11 cellular contexts compared by ENCODE assay signal in the genomic region with DNA sequence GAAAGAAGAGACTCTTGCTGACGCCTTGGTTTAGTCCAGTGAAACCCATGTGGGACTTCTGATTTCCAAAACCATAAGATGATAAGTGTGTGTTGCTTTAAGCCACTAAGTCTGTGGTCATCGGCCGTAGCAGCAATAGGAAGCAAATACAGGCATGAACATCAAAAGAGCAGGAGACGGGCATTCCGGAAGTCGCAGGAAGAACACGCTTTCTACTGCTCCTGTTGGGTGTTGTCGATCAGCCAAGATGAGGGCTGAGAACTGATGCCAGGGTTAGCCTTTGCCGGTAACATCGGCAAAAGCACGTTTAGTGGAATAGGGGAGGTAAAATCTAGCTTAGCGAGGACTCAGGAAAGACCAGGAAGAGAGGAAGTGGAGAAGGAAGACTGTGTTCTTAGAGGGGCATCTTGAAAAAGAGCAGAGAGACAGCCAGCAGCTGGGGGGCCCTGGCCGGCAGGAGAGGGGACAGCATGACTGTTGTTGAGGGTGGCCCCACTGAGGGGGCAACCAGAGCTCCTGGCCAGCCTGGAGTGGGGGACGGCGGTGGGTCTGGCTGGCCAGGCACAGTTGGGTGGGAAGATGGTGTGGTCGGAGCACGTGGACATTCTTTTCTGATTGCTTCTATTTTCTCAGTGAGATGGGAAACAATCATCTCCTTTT.
DNase-seq lines count a peak whose midpoint lies in the region; ATAC-seq, FAIRE-seq and TF ChIP-seq lines count a peak whose summit lies in the region.
"Had no signal": no experiment of that assay in that cellular context is flagged by ENCODE, and none has a peak within 500 bp of the region (broad histone marks: within the 10 kb centered on the region; RNA-seq: fewer than 3 reads in every experiment).

No MANE protein-coding gene starts in this region.

- CTCF ChIA-PET in endothelial cell of umbilical vein (lab: Charles Lee): no interaction called here
- CTCF ChIA-PET in RWPE1 (lab: Yijun Ruan, JAX): interaction anchor here (0.6 kb wide), 1 partner anchor 10 kb away, joined by 4 read pairs; no protein-coding TSS in a partner anchor

- peaks cover 24% of the 10 kb centered on the region for H3K4me1 Mint-ChIP-seq in type B pancreatic cell (ENCODE audit: unreplicated experiment)

- peak; percentile 42 for DNase-seq in Right ventricle myocardium inferior (ENCODE audit: missing footprints)
- no peak for DNase-seq in right atrium auricular region (ENCODE audit: low spot score)
- no peak for DNase-seq in endothelial cell of umbilical vein (ENCODE audit: low read depth, low spot score)
- no peak for DNase-seq in neuronal stem cell (ENCODE audit: low spot score)
- peak; percentile 62 for DNase-seq in type B pancreatic cell (ENCODE audit: extremely low spot score, unreplicated experiment)
- no peak for DNase-seq in RWPE1 (ENCODE audit: low spot score)
- DNase-seq in NCI-H82 treated with DMSO at 0.1 percent for 48 hours (lab: John Stamatoyannopoulos, UW; ENCODE audit: unreplicated experiment): no peak
- DNase-seq: effector CD8-positive, alpha-beta T cell; nephron progenitor cell; trophoblast cell had no signal

- H3K9me3 ChIP-seq in right atrium auricular region: peaks cover 0 to 9% of the 10 kb centered on the region in 2 donors
- H3K9me3 ChIP-seq in endothelial cell of umbilical vein (replicated peaks; ENCODE audit: control insufficient read depth, insufficient read depth, low read length): no peaks in the 10 kb centered on the region
- H3K9me3 ChIP-seq in neuronal stem cell (replicated peaks in 1 of 2; ENCODE audit: control insufficient read depth in 2 of 2, insufficient read depth in 1 of 2, low read depth in 1 of 2, low read length in 2 of 2): peaks cover 10 to 24% of the 10 kb centered on the region in 2 donors

- H3K27ac Mint-ChIP-seq in type B pancreatic cell: peak overlapping the region; percentile 40
- H3K27ac Mint-ChIP-seq: nephron progenitor cell had no signal

- H3K27ac ChIP-seq in right atrium auricular region (no peak overlapping the region), endothelial cell of umbilical vein (ENCODE audit: insufficient read depth, low read depth, low read length) (no peak overlapping the region), neuronal stem cell (replicated peaks; ENCODE audit: low read length) (no peak overlapping the region), RWPE1 (no peak overlapping the region)

- TF ChIP-seq POLR2A in endothelial cell of umbilical vein (IDR thresholded peaks at IDR 0.05; ENCODE audit: low read depth, low read length): no peak

- no peak for FAIRE-seq in endothelial cell of umbilical vein (lab: Jason Lieb, UNC)

- TF ChIP-seq CTCF in right atrium auricular region (IDR thresholded peaks at IDR 0.05) (no peak), endothelial cell of umbilical vein (IDR thresholded peaks at IDR 0.05; ENCODE audit: extremely low read depth in 1 of 2, insufficient read depth in 1 of 2, low read depth in 1 of 2, low read length in 2 of 2) (no peak), type B pancreatic cell (conservative IDR thresholded peaks at IDR 0.05) (no peak), RWPE1 (conservative IDR thresholded peaks at IDR 0.05; ENCODE audit: low read depth) (no peak)

- H3K9ac ChIP-seq in endothelial cell of umbilical vein (replicated peaks; ENCODE audit: extremely low read depth, insufficient read depth, low read length) (no peak overlapping the region), neuronal stem cell (ENCODE audit: low read depth, low read length, poor library complexity) (no peak overlapping the region)

- BruUV-seq in endothelial cell of umbilical vein (replicated peaks; lab: Mats Ljungman, UMichigan): no TSS peak

- no peak overlapping the region for H4K91ac ChIP-seq in neuronal stem cell (ENCODE audit: low read depth, low read length, poor library complexity)

- H3K4me3 Mint-ChIP-seq in type B pancreatic cell: no peak overlapping the region
- H3K4me3 Mint-ChIP-seq: nephron progenitor cell had no signal

- H3K9me3 Mint-ChIP-seq in type B pancreatic cell: no peaks in the 10 kb centered on the region

- H3K23ac ChIP-seq in neuronal stem cell (ENCODE audit: low read depth, low read length, poor library complexity): no peak overlapping the region

- intact Hi-C loops in Right ventricle myocardium inferior (cut with DNase I): no loop called here
- intact Hi-C loops in endothelial cell of umbilical vein (cut with micrococcal nuclease): no loop called here

- dilution Hi-C loops in endothelial cell of umbilical vein (cut with MboI; ENCODE audit: extremely low pct_ligation_motif_present, low sequenced_read_pairs): no loop called here

- no peak overlapping the region for H2BK12ac ChIP-seq in neuronal stem cell (ENCODE audit: low read length)

- no peak overlapping the region for H2BK15ac ChIP-seq in neuronal stem cell (ENCODE audit: low read length)

- no peak overlapping the region for H3K14ac ChIP-seq in neuronal stem cell (ENCODE audit: low read length)

- H3K4ac ChIP-seq in neuronal stem cell (ENCODE audit: low read length): no peak overlapping the region

- no peak overlapping the region for H2BK5ac ChIP-seq in neuronal stem cell (ENCODE audit: low read length)

- no peaks in the 10 kb centered on the region for H3K36me3 Mint-ChIP-seq in type B pancreatic cell

- no peaks in the 10 kb centered on the region for H3K27me3 Mint-ChIP-seq in type B pancreatic cell

- H2AFZ ChIP-seq in endothelial cell of umbilical vein (ENCODE audit: low read depth, low read length): peak overlapping the region; percentile 39
- H2AFZ ChIP-seq in neuronal stem cell (ENCODE audit: low read length): no peak overlapping the region

- no peak overlapping the region for H4K8ac ChIP-seq in neuronal stem cell (ENCODE audit: low read depth, low read length)

- H3K79me1 ChIP-seq in neuronal stem cell (ENCODE audit: low read depth, low read length): peaks cover 2% of the 10 kb centered on the region

- no peak overlapping the region for H2BK120ac ChIP-seq in neuronal stem cell (ENCODE audit: low read depth, low read length)

- H4K20me1 ChIP-seq in endothelial cell of umbilical vein (replicated peaks; ENCODE audit: control insufficient read depth, extremely low read depth, insufficient read depth, low read length): no peaks in the 10 kb centered on the region

- ATAC-seq in Right ventricle myocardium inferior (no peak), SK-N-SH treated with all-trans-retinoic acid at 6 μM for 48 hours (no peak)

- POLR2A ChIA-PET in endothelial cell of umbilical vein (lab: Charles Lee): no interaction called here
- POLR2A ChIA-PET in RWPE1 (lab: Yijun Ruan, JAX; ENCODE audit: low non-redundant PET): no interaction called here

- no peaks in the 10 kb centered on the region for H3K79me2 ChIP-seq in endothelial cell of umbilical vein (ENCODE audit: control insufficient read depth, insufficient read depth, low read length)

- no peaks in the 10 kb centered on the region for H3K9me1 ChIP-seq in endothelial cell of umbilical vein (replicated peaks; ENCODE audit: control insufficient read depth, extremely low read depth, insufficient read depth, low read length)

- H3K18ac ChIP-seq in neuronal stem cell (ENCODE audit: low read length): peak overlapping the region; percentile 15

- H3K4me1 ChIP-seq in right atrium auricular region (peaks cover 0 to 20% of the 10 kb centered on the region in 2 donors), endothelial cell of umbilical vein (ENCODE audit: control insufficient read depth, extremely low read depth, insufficient read depth, low read length) (peaks cover 4% of the 10 kb centered on the region), neuronal stem cell (ENCODE audit: control insufficient read depth in 2 of 2, insufficient read depth in 1 of 2, low read depth in 1 of 2, low read length in 2 of 2) (no peaks in the 10 kb centered on the region)

- H3K4me2 ChIP-seq in endothelial cell of umbilical vein (ENCODE audit: insufficient read depth, low read length) (no peak overlapping the region), neuronal stem cell (ENCODE audit: insufficient read depth, low read length, poor library complexity, severe bottlenecking) (no peak overlapping the region)

- no peaks in the 10 kb centered on the region for H3K36me3 ChIP-seq in right atrium auricular region
- no peaks in the 10 kb centered on the region for H3K36me3 ChIP-seq in endothelial cell of umbilical vein (ENCODE audit: control insufficient read depth in 2 of 2, extremely low read depth in 1 of 2, insufficient read depth in 2 of 2, low read length in 2 of 2)
- no peaks in the 10 kb centered on the region for H3K36me3 ChIP-seq in neuronal stem cell (replicated peaks in 1 of 2; ENCODE audit: control insufficient read depth in 2 of 2, insufficient read depth in 2 of 2, low read length in 2 of 2)

- no peak overlapping the region for H2AK5ac ChIP-seq in neuronal stem cell (ENCODE audit: low read depth, low read length)

- no CpG with 5 or more reads among the region's 17 CpGs for WGBS in neuronal stem cell (ENCODE audit: extremely low coverage in 2 of 2, insufficient read length in 2 of 2, insufficient replicate concordance in 1 of 2), 2 donors

- H3K27me3 ChIP-seq in right atrium auricular region (no peaks in the 10 kb centered on the region), endothelial cell of umbilical vein (ENCODE audit: control insufficient read depth in 2 of 2, insufficient read depth in 2 of 2, low read length in 2 of 2) (no peaks in the 10 kb centered on the region), neuronal stem cell (ENCODE audit: control insufficient read depth in 3 of 3, insufficient read depth in 3 of 3, low read depth in 1 of 3, low read length in 3 of 3) (no peaks in the 10 kb centered on the region)

- no peak overlapping the region for H3K4me3 ChIP-seq in right atrium auricular region
- H3K4me3 ChIP-seq in endothelial cell of umbilical vein (replicated peaks in 1 of 3; ENCODE audit: insufficient read depth in 1 of 3, low read depth in 1 of 3, low read length in 3 of 3): no peak overlapping the region
- no peak overlapping the region for H3K4me3 ChIP-seq in neuronal stem cell (ENCODE audit: low read length in 2 of 2)

TF ChIP-seq in endothelial cell of umbilical vein, 7 proteins besides CTCF, POLR2A, EP300 and RAD21 (continues in another document):
- no peak for TF ChIP-seq GATA2 (IDR thresholded peaks at IDR 0.05; ENCODE audit: insufficient read depth, insufficient read length, low read depth, low read length)
- no peak for TF ChIP-seq POLR2AphosphoS5 (IDR thresholded peaks at IDR 0.05; ENCODE audit: insufficient read depth, low read depth, low read length)
- no peak for TF ChIP-seq JUN (IDR thresholded peaks at IDR 0.05; ENCODE audit: borderline replicate concordance, insufficient read depth, insufficient read length, low read depth)
- TF ChIP-seq EZH2 (IDR thresholded peaks at IDR 0.05; ENCODE audit: borderline replicate concordance, low read depth, low read length, severe bottlenecking): no peak

TF ChIP-seq in SK-N-SH treated with all-trans-retinoic acid at 6 μM for 48 hours, 23 proteins besides CTCF, POLR2A, EP300 and RAD21:
- TF ChIP-seq GLIS3 (CRISPR knock-in tag; IDR thresholded peaks at IDR 0.05) (no peak), OSR1 (CRISPR knock-in tag; IDR thresholded peaks at IDR 0.05) (no peak)
TF ChIP-seq in SK-N-SH treated with all-trans-retinoic acid at 6 μM for 48 hours: peak in this region for 0.

Comparison
In these comparisons a context has a peak if more than half of its experiments do, and no peak if none do; other contexts are left out.
1. DNase-seq: peak in Right ventricle myocardium inferior (single experiment) and type B pancreatic cell (single experiment); none in right atrium auricular region (single experiment), endothelial cell of umbilical vein (single experiment), neuronal stem cell (single experiment), RWPE1 (single experiment) and NCI-H82 treated with DMSO at 0.1 percent for 48 hours (single experiment).